26 cellular contexts compared by ENCODE assay signal in the genomic region with DNA sequence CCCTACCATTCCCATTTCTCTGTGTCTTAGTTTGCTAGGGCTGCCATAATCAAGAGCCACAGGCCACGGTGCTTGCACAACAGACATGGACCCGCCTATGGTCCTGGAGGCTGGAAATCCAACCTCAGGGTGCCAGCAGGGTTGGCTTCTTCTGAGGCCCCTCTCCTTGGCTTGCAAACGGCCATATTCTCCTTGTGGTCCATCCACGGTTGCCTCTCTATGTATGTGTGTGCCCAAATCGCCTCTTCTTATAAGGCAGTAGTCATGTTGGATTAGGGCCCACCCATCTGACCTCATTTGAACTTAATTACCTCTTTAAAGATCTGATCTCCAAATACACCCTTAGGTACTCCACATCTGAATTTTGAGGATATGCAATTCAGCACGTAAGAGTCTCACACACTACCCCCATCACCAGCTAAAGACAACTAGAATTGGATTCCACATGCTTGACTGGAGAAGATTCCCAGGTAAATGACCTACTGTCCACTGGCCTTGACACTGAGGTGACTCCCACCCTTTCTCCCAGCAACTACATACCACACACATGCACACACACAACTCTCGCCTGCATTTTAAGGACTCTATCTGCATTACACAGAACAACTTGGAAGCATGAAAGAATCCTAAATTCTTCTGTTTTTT. TPM values are rescaled to one million over a fixed set of nuclear protein-coding genes. Genes with fewer than 3 reads are reported as not detected.
"Had no signal": no experiment of that assay in that cellular context is flagged by ENCODE, and none has a peak within 500 bp of the region (broad histone marks: within the 10 kb centered on the region; RNA-seq: fewer than 3 reads in every experiment).

No MANE protein-coding gene starts in this region.

- H2AFZ ChIP-seq: hepatocyte had no signal

- DNase-seq: dermis blood vessel endothelial cell; dorsolateral prefrontal cortex; effector CD4-positive, alpha-beta T cell; effector memory CD4-positive, alpha-beta T cell; endodermal cell; foreskin keratinocyte; heart left ventricle; hypothalamus; immature natural killer cell; islet precursor cell; kidney; kidney glomerular epithelial cell; left colon; left ventricle myocardium superior; lower lobe of right lung; mesenchymal stem cell; mucosa of descending colon had no signal

- H3K4me2 ChIP-seq: hepatocyte had no signal

- H3K4me3 ChIP-seq: coronary artery, dorsolateral prefrontal cortex, esophagus muscularis mucosa, gastroesophageal sphincter, heart left ventricle, hepatocyte, left lung, lower lobe of right lung, mucosa of descending colon had no signal

- H3K79me2 ChIP-seq: hepatocyte had no signal

- H3K4me1 ChIP-seq: esophagus muscularis mucosa, foreskin keratinocyte, gastroesophageal sphincter, left lung, lower lobe of right lung had no signal

- H3K36me3 ChIP-seq: esophagus muscularis mucosa, gastroesophageal sphincter, heart left ventricle, left lung, lower lobe of right lung had no signal

- H3K9me3 ChIP-seq: esophagus muscularis mucosa, lower lobe of right lung, mucosa of descending colon had no signal

- ATAC-seq: foreskin keratinocyte, gastroesophageal sphincter, heart left ventricle, left colon, left lung, left ventricle myocardium superior, lower lobe of right lung, mucosa of descending colon had no signal

- H3K27ac ChIP-seq: coronary artery, dorsolateral prefrontal cortex, esophagus muscularis mucosa, foreskin keratinocyte, gastroesophageal sphincter, heart left ventricle, hepatocyte, left lung, lower lobe of right lung had no signal

- FAIRE-seq: colon, endometrium, endothelial cell of umbilical vein, frontal cortex, kidney had no signal

- H3K27me3 ChIP-seq: dorsolateral prefrontal cortex, esophagus muscularis mucosa, foreskin keratinocyte, gastroesophageal sphincter, heart left ventricle, hepatocyte, left lung had no signal

RNA-seq across cellular contexts. Expression of gene TMEM51, which starts 28.3 kb away (rescaled TPM):
- polyA plus RNA-seq: immature natural killer cell had no signal
